In the genomic region with DNA sequence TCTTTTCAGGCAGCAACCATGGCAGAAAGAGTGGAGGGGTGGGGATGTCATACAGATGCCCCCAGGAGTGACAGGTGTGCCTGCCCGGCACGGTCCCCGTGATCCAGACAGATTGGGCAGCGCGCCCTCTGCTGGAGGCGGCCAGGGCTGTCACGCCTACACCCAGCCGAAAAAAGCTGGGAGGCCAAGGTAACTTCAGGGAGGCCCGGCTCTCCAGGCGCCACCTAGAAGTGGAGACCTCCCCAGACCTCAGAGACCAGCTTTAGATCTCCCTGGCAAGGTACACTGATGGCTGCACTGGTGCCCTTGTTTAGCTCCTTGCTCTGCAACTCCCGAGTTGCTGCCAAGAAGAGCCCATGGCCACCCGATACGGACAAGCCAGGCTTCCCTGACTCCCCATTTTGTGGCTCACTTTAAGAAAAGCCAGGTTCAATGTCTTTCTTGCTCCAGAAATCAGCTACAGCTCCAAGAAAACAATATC, we compare ENCODE assay signal across 1 cellular context.
TF ChIP-seq lines count a peak whose summit lies in the region.

No MANE protein-coding gene starts in this region.

TF ChIP-seq in HepG2, 621 proteins besides CTCF, POLR2A, EP300 and RAD21 (continued from another document):
- TF ChIP-seq, protein P1, sequence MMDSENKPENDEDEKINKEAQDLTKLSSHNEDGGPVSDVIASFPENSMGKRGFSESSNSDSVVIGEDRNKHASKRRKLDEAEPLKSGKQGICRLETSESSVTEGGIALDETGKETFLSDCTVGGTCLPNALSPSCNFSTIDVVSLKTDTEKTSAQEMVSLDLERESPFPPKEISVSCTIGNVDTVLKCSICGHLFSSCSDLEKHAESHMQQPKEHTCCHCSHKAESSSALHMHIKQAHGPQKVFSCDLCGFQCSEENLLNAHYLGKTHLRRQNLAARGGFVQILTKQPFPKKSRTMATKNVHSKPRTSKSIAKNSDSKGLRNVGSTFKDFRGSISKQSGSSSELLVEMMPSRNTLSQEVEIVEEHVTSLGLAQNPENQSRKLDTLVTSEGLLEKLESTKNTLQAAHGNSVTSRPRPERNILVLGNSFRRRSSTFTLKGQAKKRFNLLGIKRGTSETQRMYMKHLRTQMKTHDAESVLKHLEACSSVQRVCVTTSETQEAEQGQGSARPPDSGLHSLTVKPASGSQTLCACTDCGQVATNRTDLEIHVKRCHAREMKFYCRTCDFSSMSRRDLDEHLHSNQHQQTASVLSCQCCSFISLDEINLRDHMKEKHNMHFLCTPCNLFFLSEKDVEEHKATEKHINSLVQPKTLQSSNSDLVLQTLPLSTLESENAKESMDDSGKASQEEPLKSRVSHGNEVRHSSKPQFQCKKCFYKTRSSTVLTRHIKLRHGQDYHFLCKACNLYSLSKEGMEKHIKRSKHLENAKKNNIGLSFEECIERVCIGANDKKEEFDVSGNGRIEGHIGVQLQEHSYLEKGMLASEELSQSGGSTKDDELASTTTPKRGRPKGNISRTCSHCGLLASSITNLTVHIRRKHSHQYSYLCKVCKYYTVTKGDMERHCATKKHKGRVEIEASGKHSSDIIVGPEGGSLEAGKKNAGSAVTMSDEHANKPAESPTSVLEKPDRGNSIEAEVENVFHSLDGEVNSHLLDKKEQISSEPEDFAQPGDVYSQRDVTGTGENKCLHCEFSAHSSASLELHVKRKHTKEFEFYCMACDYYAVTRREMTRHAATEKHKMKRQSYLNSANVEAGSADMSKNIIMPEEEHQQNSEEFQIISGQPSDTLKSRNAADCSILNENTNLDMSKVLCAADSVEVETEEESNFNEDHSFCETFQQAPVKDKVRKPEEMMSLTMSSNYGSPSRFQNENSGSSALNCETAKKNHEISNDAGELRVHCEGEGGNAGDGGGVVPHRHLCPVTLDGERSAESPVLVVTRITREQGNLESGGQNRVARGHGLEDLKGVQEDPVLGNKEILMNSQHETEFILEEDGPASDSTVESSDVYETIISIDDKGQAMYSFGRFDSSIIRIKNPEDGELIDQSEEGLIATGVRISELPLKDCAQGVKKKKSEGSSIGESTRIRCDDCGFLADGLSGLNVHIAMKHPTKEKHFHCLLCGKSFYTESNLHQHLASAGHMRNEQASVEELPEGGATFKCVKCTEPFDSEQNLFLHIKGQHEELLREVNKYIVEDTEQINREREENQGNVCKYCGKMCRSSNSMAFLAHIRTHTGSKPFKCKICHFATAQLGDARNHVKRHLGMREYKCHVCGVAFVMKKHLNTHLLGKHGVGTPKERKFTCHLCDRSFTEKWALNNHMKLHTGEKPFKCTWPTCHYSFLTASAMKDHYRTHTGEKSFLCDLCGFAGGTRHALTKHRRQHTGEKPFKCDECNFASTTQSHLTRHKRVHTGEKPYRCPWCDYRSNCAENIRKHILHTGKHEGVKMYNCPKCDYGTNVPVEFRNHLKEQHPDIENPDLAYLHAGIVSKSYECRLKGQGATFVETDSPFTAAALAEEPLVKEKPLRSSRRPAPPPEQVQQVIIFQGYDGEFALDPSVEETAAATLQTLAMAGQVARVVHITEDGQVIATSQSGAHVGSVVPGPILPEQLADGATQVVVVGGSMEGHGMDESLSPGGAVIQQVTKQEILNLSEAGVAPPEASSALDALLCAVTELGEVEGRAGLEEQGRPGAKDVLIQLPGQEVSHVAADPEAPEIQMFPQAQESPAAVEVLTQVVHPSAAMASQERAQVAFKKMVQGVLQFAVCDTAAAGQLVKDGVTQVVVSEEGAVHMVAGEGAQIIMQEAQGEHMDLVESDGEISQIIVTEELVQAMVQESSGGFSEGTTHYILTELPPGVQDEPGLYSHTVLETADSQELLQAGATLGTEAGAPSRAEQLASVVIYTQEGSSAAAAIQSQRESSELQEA (CRISPR knock-in tag; IDR thresholded peaks at IDR 0.05; ENCODE audit: not compliant biosample characterization) = peak; percentile 51
- TF ChIP-seq MAZ (IDR thresholded peaks at IDR 0.05; ENCODE audit: borderline replicate concordance, low read depth, low read length) (no peak), MAZ (CRISPR knock-in tag; IDR thresholded peaks at IDR 0.05; ENCODE audit: low read depth) (0 out of 2 replicates have a peak, but pooled peaks have one; percentile 48), TMF1 (CRISPR knock-in tag; IDR thresholded peaks at IDR 0.05; ENCODE audit: low read depth) (no peak), RFXANK (CRISPR knock-in tag; IDR thresholded peaks at IDR 0.05) (no peak), XRCC5 (optimal IDR thresholded peaks at IDR 0.05; ENCODE audit: low read length) (peak; percentile 78), FOXC1 (CRISPR knock-in tag; IDR thresholded peaks at IDR 0.05; ENCODE audit: borderline replicate concordance) (no peak; the same call in 1 of the 2 replicates), CCDC6 (CRISPR knock-in tag; IDR thresholded peaks at IDR 0.05) (no peak), PRMT3 (CRISPR knock-in tag; IDR thresholded peaks at IDR 0.05; ENCODE audit: borderline replicate concordance, low read depth) (no peak), GABPB1 (CRISPR knock-in tag; IDR thresholded peaks at IDR 0.05) (peak; percentile 44; the same call in 1 of the 2 replicates), YEATS4 (CRISPR knock-in tag; IDR thresholded peaks at IDR 0.05; ENCODE audit: borderline replicate concordance) (no peak), PITX1 (CRISPR knock-in tag; IDR thresholded peaks at IDR 0.05) (peak; percentile 58; the same call in 1 of the 2 replicates), ZNF552 (CRISPR knock-in tag; IDR thresholded peaks at IDR 0.05; ENCODE audit: borderline replicate concordance) (no peak), ZNF605 (CRISPR knock-in tag; IDR thresholded peaks at IDR 0.05) (no peak), RARA (CRISPR knock-in tag; IDR thresholded peaks at IDR 0.05) (no peak), MYNN (CRISPR knock-in tag; IDR thresholded peaks at IDR 0.05; ENCODE audit: low read depth) (no peak), ZNF572 (CRISPR knock-in tag; IDR thresholded peaks at IDR 0.05) (0 out of 2 replicates have a peak, but pooled peaks have one; percentile 20), ZNF776 (CRISPR knock-in tag; IDR thresholded peaks at IDR 0.05) (no peak), ZNF460 (CRISPR knock-in tag; IDR thresholded peaks at IDR 0.05; ENCODE audit: borderline replicate concordance) (no peak), FIP1L1 (IDR thresholded peaks at IDR 0.05; ENCODE audit: borderline replicate concordance, insufficient read depth, low read depth, low read length) (no peak), LCORL (IDR thresholded peaks at IDR 0.05) (no peak), LCORL (CRISPR knock-in tag; IDR thresholded peaks at IDR 0.05) (peak; percentile 64; the same call in 1 of the 2 replicates), BHLHE40 (IDR thresholded peaks at IDR 0.05; ENCODE audit: low read length) (peak; percentile 40; the same call in 1 of the 2 replicates), SAP130 (CRISPR knock-in tag; IDR thresholded peaks at IDR 0.05; ENCODE audit: low read depth) (peak; percentile 26; the same call in 1 of the 2 replicates), TEAD3 (CRISPR knock-in tag; optimal IDR thresholded peaks at IDR 0.05; ENCODE audit: borderline replicate concordance) (peak; percentile 34), ZNF121 (CRISPR knock-in tag; IDR thresholded peaks at IDR 0.05) (peak; percentile 28; the same call in 1 of the 2 replicates), KDM2A (CRISPR knock-in tag; IDR thresholded peaks at IDR 0.05; ENCODE audit: borderline replicate concordance, low read depth) (peak; percentile 53; the same call in 1 of the 2 replicates), ZNF792 (CRISPR knock-in tag; IDR thresholded peaks at IDR 0.05) (0 out of 2 replicates have a peak, but pooled peaks have one; percentile 26), ZNF768 (CRISPR knock-in tag; IDR thresholded peaks at IDR 0.05) (peak; percentile 26; the same call in 1 of the 2 replicates), ZNF788 (CRISPR knock-in tag; IDR thresholded peaks at IDR 0.05; ENCODE audit: borderline replicate concordance) (no peak), SMC3 (IDR thresholded peaks at IDR 0.05; ENCODE audit: low read length) (peak; percentile 10; the same call in 1 of the 2 replicates), MEIS1 (CRISPR knock-in tag; IDR thresholded peaks at IDR 0.05; ENCODE audit: borderline replicate concordance) (0 out of 2 replicates have a peak, but pooled peaks have one; percentile 39)
- TF ChIP-seq, protein P2, sequence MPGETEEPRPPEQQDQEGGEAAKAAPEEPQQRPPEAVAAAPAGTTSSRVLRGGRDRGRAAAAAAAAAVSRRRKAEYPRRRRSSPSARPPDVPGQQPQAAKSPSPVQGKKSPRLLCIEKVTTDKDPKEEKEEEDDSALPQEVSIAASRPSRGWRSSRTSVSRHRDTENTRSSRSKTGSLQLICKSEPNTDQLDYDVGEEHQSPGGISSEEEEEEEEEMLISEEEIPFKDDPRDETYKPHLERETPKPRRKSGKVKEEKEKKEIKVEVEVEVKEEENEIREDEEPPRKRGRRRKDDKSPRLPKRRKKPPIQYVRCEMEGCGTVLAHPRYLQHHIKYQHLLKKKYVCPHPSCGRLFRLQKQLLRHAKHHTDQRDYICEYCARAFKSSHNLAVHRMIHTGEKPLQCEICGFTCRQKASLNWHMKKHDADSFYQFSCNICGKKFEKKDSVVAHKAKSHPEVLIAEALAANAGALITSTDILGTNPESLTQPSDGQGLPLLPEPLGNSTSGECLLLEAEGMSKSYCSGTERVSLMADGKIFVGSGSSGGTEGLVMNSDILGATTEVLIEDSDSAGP (CRISPR knock-in tag; IDR thresholded peaks at IDR 0.05; ENCODE audit: borderline replicate concordance) = peak; percentile 37; the same call in 1 of the 2 replicates
- TF ChIP-seq, protein P3, sequence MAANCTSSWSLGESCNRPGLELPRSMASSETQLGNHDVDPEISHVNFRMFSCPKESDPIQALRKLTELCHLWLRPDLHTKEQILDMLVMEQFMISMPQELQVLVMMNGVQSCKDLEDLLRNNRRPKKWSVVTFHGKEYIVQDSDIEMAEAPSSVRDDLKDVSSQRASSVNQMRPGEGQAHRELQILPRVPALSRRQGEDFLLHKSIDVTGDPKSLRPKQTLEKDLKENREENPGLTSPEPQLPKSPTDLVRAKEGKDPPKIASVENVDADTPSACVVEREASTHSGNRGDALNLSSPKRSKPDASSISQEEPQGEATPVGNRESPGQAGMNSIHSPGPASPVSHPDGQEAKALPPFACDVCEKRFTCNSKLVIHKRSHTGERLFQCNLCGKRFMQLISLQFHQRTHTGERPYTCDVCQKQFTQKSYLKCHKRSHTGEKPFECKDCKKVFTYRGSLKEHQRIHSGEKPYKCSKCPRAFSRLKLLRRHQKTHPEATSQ (CRISPR knock-in tag; IDR thresholded peaks at IDR 0.05; ENCODE audit: borderline replicate concordance) = no peak
- TF ChIP-seq, protein P4, sequence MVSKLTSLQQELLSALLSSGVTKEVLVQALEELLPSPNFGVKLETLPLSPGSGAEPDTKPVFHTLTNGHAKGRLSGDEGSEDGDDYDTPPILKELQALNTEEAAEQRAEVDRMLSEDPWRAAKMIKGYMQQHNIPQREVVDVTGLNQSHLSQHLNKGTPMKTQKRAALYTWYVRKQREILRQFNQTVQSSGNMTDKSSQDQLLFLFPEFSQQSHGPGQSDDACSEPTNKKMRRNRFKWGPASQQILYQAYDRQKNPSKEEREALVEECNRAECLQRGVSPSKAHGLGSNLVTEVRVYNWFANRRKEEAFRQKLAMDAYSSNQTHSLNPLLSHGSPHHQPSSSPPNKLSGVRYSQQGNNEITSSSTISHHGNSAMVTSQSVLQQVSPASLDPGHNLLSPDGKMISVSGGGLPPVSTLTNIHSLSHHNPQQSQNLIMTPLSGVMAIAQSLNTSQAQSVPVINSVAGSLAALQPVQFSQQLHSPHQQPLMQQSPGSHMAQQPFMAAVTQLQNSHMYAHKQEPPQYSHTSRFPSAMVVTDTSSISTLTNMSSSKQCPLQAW (CRISPR knock-in tag; IDR thresholded peaks at IDR 0.05) = no peak; the same call in 1 of the 2 replicates
- TF ChIP-seq, protein P5, sequence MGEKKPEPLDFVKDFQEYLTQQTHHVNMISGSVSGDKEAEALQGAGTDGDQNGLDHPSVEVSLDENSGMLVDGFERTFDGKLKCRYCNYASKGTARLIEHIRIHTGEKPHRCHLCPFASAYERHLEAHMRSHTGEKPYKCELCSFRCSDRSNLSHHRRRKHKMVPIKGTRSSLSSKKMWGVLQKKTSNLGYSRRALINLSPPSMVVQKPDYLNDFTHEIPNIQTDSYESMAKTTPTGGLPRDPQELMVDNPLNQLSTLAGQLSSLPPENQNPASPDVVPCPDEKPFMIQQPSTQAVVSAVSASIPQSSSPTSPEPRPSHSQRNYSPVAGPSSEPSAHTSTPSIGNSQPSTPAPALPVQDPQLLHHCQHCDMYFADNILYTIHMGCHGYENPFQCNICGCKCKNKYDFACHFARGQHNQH (CRISPR knock-in tag; IDR thresholded peaks at IDR 0.05) = peak; percentile 20; the same call in 1 of the 2 replicates
- TF ChIP-seq, protein P6, sequence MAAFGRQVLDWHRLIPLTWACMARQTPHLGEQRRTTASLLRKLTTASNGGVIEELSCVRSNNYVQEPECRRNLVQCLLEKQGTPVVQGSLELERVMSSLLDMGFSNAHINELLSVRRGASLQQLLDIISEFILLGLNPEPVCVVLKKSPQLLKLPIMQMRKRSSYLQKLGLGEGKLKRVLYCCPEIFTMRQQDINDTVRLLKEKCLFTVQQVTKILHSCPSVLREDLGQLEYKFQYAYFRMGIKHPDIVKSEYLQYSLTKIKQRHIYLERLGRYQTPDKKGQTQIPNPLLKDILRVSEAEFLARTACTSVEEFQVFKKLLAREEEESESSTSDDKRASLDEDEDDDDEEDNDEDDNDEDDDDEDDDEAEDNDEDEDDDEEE (CRISPR knock-in tag; IDR thresholded peaks at IDR 0.05) = no peak
